In the genomic region with DNA sequence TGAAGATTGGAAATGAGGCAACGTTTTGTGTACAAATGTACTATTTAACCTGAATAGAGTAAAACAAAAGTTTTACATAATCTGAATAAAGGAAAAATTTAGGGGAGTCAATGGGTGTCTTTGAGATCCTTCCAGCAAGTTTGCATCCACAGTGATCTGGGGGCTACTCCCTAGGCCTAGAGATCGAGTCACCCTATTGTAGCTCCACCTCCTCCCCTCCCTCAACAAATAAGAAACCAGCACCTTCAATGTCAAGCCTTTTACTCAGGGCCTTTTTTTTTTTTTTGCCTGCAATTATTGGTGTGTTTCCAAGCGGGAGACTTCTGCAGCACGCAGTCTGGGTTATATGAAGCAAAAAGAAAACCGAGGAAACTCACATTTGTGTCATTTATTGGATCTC, we compare ENCODE assay signal across 29 cellular contexts.
"Had no signal": no experiment of that assay in that cellular context is flagged by ENCODE, and none has a peak within 500 bp of the region (broad histone marks: within the 10 kb centered on the region; RNA-seq: fewer than 3 reads in every experiment).

No MANE protein-coding gene starts in this region.

- H3K4me1 Mint-ChIP-seq: mesothelial cell of epicardium; naive thymus-derived CD4-positive, alpha-beta T cell; stimulated activated effector memory CD8-positive, alpha-beta T cell treated with anti-CD3 and anti-CD28 coated beads, Interleukin-12 subunit alpha, Interleukin-12 subunit beta, amount 100 ng/mL, for 72 hours had no signal

- H3K4me1 ChIP-seq: left lung, pancreas, prostate gland, suprapubic skin, upper lobe of right lung had no signal

- H2AFZ ChIP-seq: hepatocyte had no signal

- DNase-seq: kidney glomerular epithelial cell; left cardiac atrium; left lung; mesendoderm; naive thymus-derived CD4-positive, alpha-beta T cell; nucleus accumbens; pancreas; posterior cingulate gyrus; retina; right cardiac atrium; stimulated activated CD4-positive, alpha-beta T cell treated with anti-CD3 and anti-CD28 coated beads, Interleukin-4, amount 100 ng/mL, for 24 hours; stimulated activated naive CD4-positive, alpha-beta T cell; tibial artery; trophoblast cell; upper lobe of right lung had no signal

- H3K4me3 ChIP-seq: hepatocyte, left lung, lung, pancreas, prostate gland, skin epidermis, suprapubic skin, thoracic aorta, tibial artery, upper lobe of right lung had no signal

- H3K79me2 ChIP-seq: hepatocyte had no signal

- H3K27ac ChIP-seq: hepatocyte, left lung, pancreas, prostate gland, skin epidermis, suprapubic skin, thoracic aorta, tibial artery, upper lobe of right lung had no signal

- ATAC-seq: left cardiac atrium; left lung; naive thymus-derived CD4-positive, alpha-beta T cell; natural killer cell treated with Interleukin-12 subunit alpha and Interleukin-12 subunit beta and Interleukin-15 and Interleukin-18, amount 100 ng/mL, for 72 hours; pancreas; right cardiac atrium; sciatic nerve; stimulated activated effector memory CD8-positive, alpha-beta T cell treated with anti-CD3 and anti-CD28 coated beads, Interleukin-12 subunit alpha, Interleukin-12 subunit beta, amount 100 ng/mL, for 72 hours; upper lobe of right lung had no signal

- H3K4me2 ChIP-seq: hepatocyte had no signal

- H3K9me3 ChIP-seq: left lung, pancreas, prostate gland, suprapubic skin, thoracic aorta, tibial artery, upper lobe of right lung had no signal

- H3K27me3 ChIP-seq: hepatocyte, left lung, pancreas, suprapubic skin, tibial artery, upper lobe of right lung had no signal

- H3K27ac Mint-ChIP-seq: mesothelial cell of epicardium; naive thymus-derived CD4-positive, alpha-beta T cell; natural killer cell treated with Interleukin-12 subunit alpha and Interleukin-12 subunit beta and Interleukin-15 and Interleukin-18, amount 100 ng/mL, for 72 hours; stimulated activated effector memory CD8-positive, alpha-beta T cell treated with anti-CD3 and anti-CD28 coated beads, Interleukin-12 subunit alpha, Interleukin-12 subunit beta, amount 100 ng/mL, for 72 hours; stimulated activated naive CD8-positive, alpha-beta T cell treated with anti-CD3 and anti-CD28 coated beads, Interleukin-15, Interleukin-2, amounts not matched to agents 100 ng/mL and 50 ng/mL, for 24 hours had no signal

- H3K36me3 Mint-ChIP-seq: mesothelial cell of epicardium; naive thymus-derived CD4-positive, alpha-beta T cell; natural killer cell treated with Interleukin-12 subunit alpha and Interleukin-12 subunit beta and Interleukin-15 and Interleukin-18, amount 100 ng/mL, for 72 hours; stimulated activated effector memory CD8-positive, alpha-beta T cell treated with anti-CD3 and anti-CD28 coated beads, Interleukin-12 subunit alpha, Interleukin-12 subunit beta, amount 100 ng/mL, for 72 hours had no signal

- H3K4me3 Mint-ChIP-seq: mesothelial cell of epicardium; naive thymus-derived CD4-positive, alpha-beta T cell; natural killer cell treated with Interleukin-12 subunit alpha and Interleukin-12 subunit beta and Interleukin-15 and Interleukin-18, amount 100 ng/mL, for 72 hours; neural crest cell; stimulated activated effector memory CD8-positive, alpha-beta T cell treated with anti-CD3 and anti-CD28 coated beads, Interleukin-12 subunit alpha, Interleukin-12 subunit beta, amount 100 ng/mL, for 72 hours; stimulated activated naive CD8-positive, alpha-beta T cell treated with anti-CD3 and anti-CD28 coated beads, Interleukin-15, Interleukin-2, amounts not matched to agents 100 ng/mL and 50 ng/mL, for 24 hours had no signal

- FAIRE-seq: keratinocyte, pancreas, urothelium cell line had no signal

- H3K9me3 Mint-ChIP-seq: mesothelial cell of epicardium; naive thymus-derived CD4-positive, alpha-beta T cell; natural killer cell treated with Interleukin-12 subunit alpha and Interleukin-12 subunit beta and Interleukin-15 and Interleukin-18, amount 100 ng/mL, for 72 hours; neural crest cell; stimulated activated effector memory CD8-positive, alpha-beta T cell treated with anti-CD3 and anti-CD28 coated beads, Interleukin-12 subunit alpha, Interleukin-12 subunit beta, amount 100 ng/mL, for 72 hours; stimulated activated naive CD8-positive, alpha-beta T cell treated with anti-CD3 and anti-CD28 coated beads, Interleukin-15, Interleukin-2, amounts not matched to agents 100 ng/mL and 50 ng/mL, for 24 hours had no signal

- H3K36me3 ChIP-seq: left lung, pancreas, prostate gland, suprapubic skin, thoracic aorta, tibial artery, upper lobe of right lung had no signal
